Comparison of ENCODE assay signal across 8 cellular contexts in genomic region chr12:14723763-14724162, GRCh38. TPM values are rescaled to one million over a fixed set of nuclear protein-coding genes. Genes with fewer than 3 reads are reported as not detected.
DNase-seq lines count a peak whose midpoint lies in the region; ATAC-seq and TF ChIP-seq lines count a peak whose summit lies in the region.

No MANE protein-coding gene starts in this region.

- peak in 2 of 3 experiments; percentile 75 to 76; a peak in 4 of 6 replicates for TF ChIP-seq CTCF in HCT116 (IDR thresholded peaks at IDR 0.05 in 2 of 3, conservative IDR thresholded peaks at IDR 0.05 in 1 of 3; ENCODE audit: borderline replicate concordance in 1 of 3, insufficient read depth in 1 of 3, low read depth in 2 of 3, low read length in 2 of 3)
- TF ChIP-seq CTCF in OCI-LY7 (conservative IDR thresholded peaks at IDR 0.05; ENCODE audit: low read length) = peak; percentile 89
- TF ChIP-seq CTCF in fibroblast of the aortic adventitia (IDR thresholded peaks at IDR 0.05; ENCODE audit: insufficient read depth, low read length) = peak; percentile 74

- H3K4me2 ChIP-seq in HCT116 (ENCODE audit: low read length) (no peak overlapping the region), OCI-LY7 (ENCODE audit: low read length) (no peak overlapping the region), trophoblast cell (ENCODE audit: low read length) (no peak overlapping the region)

- peak; percentile 66 for TF ChIP-seq RAD21 in HCT116 (IDR thresholded peaks at IDR 0.05; ENCODE audit: low read depth)

- peaks cover 0 to 3% (median 1%) of the 10 kb centered on the region in 4 donors for H3K4me1 Mint-ChIP-seq in CD4-positive, alpha-beta memory T cell

- H3K27ac ChIP-seq in CD4-positive, alpha-beta memory T cell (ENCODE audit: low read depth, low read length) = no peak overlapping the region
- H3K27ac ChIP-seq in HCT116 (ENCODE audit: low read depth, low read length) (no peak overlapping the region), OCI-LY7 (ENCODE audit: low read depth, low read length, poor library complexity, severe bottlenecking) (no peak overlapping the region), trophoblast cell (ENCODE audit: low read depth, low read length) (no peak overlapping the region)

- H3K9me3 Mint-ChIP-seq in CD4-positive, alpha-beta memory T cell = peaks cover 0 to 22% (median 9%) of the 10 kb centered on the region in 8 donors

- no peak overlapping the region for H2BK12ac ChIP-seq in trophoblast cell (ENCODE audit: low read length)

- H3K9ac ChIP-seq in HCT116 (ENCODE audit: low read length) = no peak overlapping the region
- no peak overlapping the region for H3K9ac ChIP-seq in trophoblast cell (ENCODE audit: low read length)

- no peak overlapping the region for H2BK120ac ChIP-seq in trophoblast cell (ENCODE audit: insufficient read depth, low read length, poor library complexity)

- POLR2A ChIA-PET in CD4-positive, alpha-beta memory T cell (lab: Charles Lee; ENCODE audit: partially characterized antibody) = no interaction called here
- POLR2A ChIA-PET in HCT116 (lab: Charles Lee) = no interaction called here
- POLR2A ChIA-PET in OCI-LY7 (lab: Charles Lee) = interaction anchor here (1.3 to 1.7 kb wide), 2 partner anchors 26 to 46 kb away, joined by 4 to 8 read pairs; no protein-coding TSS in a partner anchor

- H2BK5ac ChIP-seq in trophoblast cell (ENCODE audit: low read depth, low read length, poor library complexity) = no peak overlapping the region

- H3K9me3 ChIP-seq in CD4-positive, alpha-beta memory T cell (ENCODE audit: control insufficient read depth in 1 of 2, low read length in 2 of 2) = no peaks in the 10 kb centered on the region
- H3K9me3 ChIP-seq in HCT116 (ENCODE audit: control insufficient read depth in 1 of 2, insufficient read depth in 1 of 2, low read depth in 1 of 2, low read length in 2 of 2) (no peaks in the 10 kb centered on the region), OCI-LY7 (ENCODE audit: low read length) (peaks cover 18% of the 10 kb centered on the region), trophoblast cell (ENCODE audit: insufficient read depth, low read depth, low read length) (peaks cover 1% of the 10 kb centered on the region)

- H3K23ac ChIP-seq in trophoblast cell (ENCODE audit: low read length) = no peak overlapping the region

- no CpG with 5 or more reads among the region's 4 CpGs for WGBS in trophoblast cell (ENCODE audit: extremely low coverage, insufficient coverage, insufficient read length)

- H3K4me3 Mint-ChIP-seq in CD4-positive, alpha-beta memory T cell = no peak overlapping the region

- no peaks in the 10 kb centered on the region for H3K79me1 ChIP-seq in trophoblast cell (ENCODE audit: low read length)

- H3K4me1 ChIP-seq in CD4-positive, alpha-beta memory T cell (ENCODE audit: insufficient read depth, low read length) = no peaks in the 10 kb centered on the region
- H3K4me1 ChIP-seq in HCT116 (ENCODE audit: control insufficient read depth in 1 of 2, insufficient read depth in 2 of 2, low read length in 2 of 2) = no peaks in the 10 kb centered on the region
- H3K4me1 ChIP-seq in OCI-LY7 (ENCODE audit: insufficient read depth, low read length, poor library complexity, severe bottlenecking) = no peaks in the 10 kb centered on the region
- no peaks in the 10 kb centered on the region for H3K4me1 ChIP-seq in trophoblast cell (ENCODE audit: control insufficient read depth in 1 of 2, insufficient read depth in 2 of 2, low read length in 2 of 2)

- no peaks in the 10 kb centered on the region for H3K27me3 ChIP-seq in CD4-positive, alpha-beta memory T cell (ENCODE audit: insufficient read depth, low read length)
- H3K27me3 ChIP-seq in HCT116 (ENCODE audit: insufficient read depth, low read length) (no peaks in the 10 kb centered on the region), trophoblast cell (ENCODE audit: insufficient read depth, low read length) (no peaks in the 10 kb centered on the region)

- H2AFZ ChIP-seq in HCT116 (ENCODE audit: low read depth, low read length, poor library complexity, severe bottlenecking) (no peak overlapping the region), OCI-LY7 (ENCODE audit: low read length) (no peak overlapping the region), trophoblast cell (ENCODE audit: insufficient read depth, low read length, poor library complexity) (no peak overlapping the region)

- H3K36me3 Mint-ChIP-seq in CD4-positive, alpha-beta memory T cell = peaks cover 0 to 3% of the 10 kb centered on the region in 2 donors

- H3K27me3 Mint-ChIP-seq in CD4-positive, alpha-beta memory T cell = peaks cover 5 to 6% of the 10 kb centered on the region in 2 donors

- TF ChIP-seq POLR2A in HCT116 (IDR thresholded peaks at IDR 0.05; ENCODE audit: borderline replicate concordance, extremely low read depth, insufficient read depth, insufficient read length) = no peak

- peak; percentile 49 to 66 (median 62) for DNase-seq in CD4-positive, alpha-beta memory T cell
- peak; percentile 28 for DNase-seq in HCT116 (ENCODE audit: low read depth, low spot score)
- DNase-seq in OCI-LY7 (ENCODE audit: low spot score) = peak; percentile 73
- peak; percentile 23 for DNase-seq in activated T-cell treated with anti-CD3 and anti-CD28 coated beads for 48 hours (ENCODE audit: low read depth)
- DNase-seq in fibroblast of the aortic adventitia (ENCODE audit: low read depth) = peak; percentile 74
- DNase-seq in trophoblast cell = peak; percentile 53 to 85
- DNase-seq in NCI-H1105 treated with DMSO at 0.1 percent for 48 hours (lab: John Stamatoyannopoulos, UW) = no peak

- no peak overlapping the region for H3K4me3 ChIP-seq in CD4-positive, alpha-beta memory T cell (ENCODE audit: low read length in 2 of 2)
- H3K4me3 ChIP-seq in HCT116 (replicated peaks in 1 of 2; ENCODE audit: low read depth in 1 of 2, low read length in 2 of 2) (no peak overlapping the region), OCI-LY7 (ENCODE audit: low read depth, low read length, poor library complexity, severe bottlenecking) (no peak overlapping the region), fibroblast of the aortic adventitia (ENCODE audit: low read depth, low read length) (no peak overlapping the region), trophoblast cell (ENCODE audit: low read depth, low read length) (no peak overlapping the region)

- no TSS peak for BruUV-seq in HCT116 (replicated peaks; lab: Mats Ljungman, UMichigan)
- BruUV-seq in OCI-LY7 (replicated peaks; lab: Mats Ljungman, UMichigan) = no TSS peak

- H3K4ac ChIP-seq in trophoblast cell (ENCODE audit: low read depth, low read length) = no peak overlapping the region

- H4K8ac ChIP-seq in trophoblast cell (ENCODE audit: low read depth, low read length) = no peak overlapping the region

- intact Hi-C loops in CD4-positive, alpha-beta memory T cell (cut with micrococcal nuclease) = loop anchor here (1.0 to 10.0 kb wide), 7 partner anchors 51 to 801 kb away; partner anchors contain the start of genes C12orf60, ERP27, RERG and WBP11
- intact Hi-C loops in HCT116 (cut with micrococcal nuclease) = loop anchor here (1.0 to 10.0 kb wide), 2 partner anchors 273 to 801 kb away; no protein-coding TSS in a partner anchor
- intact Hi-C loops in OCI-LY7 (cut with micrococcal nuclease; ENCODE audit: unreplicated experiment) = loop anchor here (1.0 to 10.0 kb wide), 5 partner anchors 46 to 801 kb away; partner anchors contain the start of gene ART4

- H3K27ac Mint-ChIP-seq in CD4-positive, alpha-beta memory T cell = peak overlapping the region in 1 of 7 donors; percentile 15

- no peaks in the 10 kb centered on the region for H3K36me3 ChIP-seq in CD4-positive, alpha-beta memory T cell (ENCODE audit: insufficient read depth, low read length)
- H3K36me3 ChIP-seq in HCT116 (ENCODE audit: control insufficient read depth in 1 of 2, insufficient read depth in 2 of 2, low read length in 2 of 2) (no peaks in the 10 kb centered on the region), OCI-LY7 (ENCODE audit: insufficient read depth, low read length) (no peaks in the 10 kb centered on the region), trophoblast cell (ENCODE audit: control insufficient read depth in 1 of 2, insufficient read depth in 2 of 2, low read length in 2 of 2) (no peaks in the 10 kb centered on the region)

- H3K9me2 ChIP-seq in HCT116 (ENCODE audit: insufficient read depth) (no peaks in the 10 kb centered on the region), OCI-LY7 (ENCODE audit: insufficient read depth, low read length) (no peaks in the 10 kb centered on the region)

- H3K14ac ChIP-seq in trophoblast cell (ENCODE audit: low read length) = no peak overlapping the region

- H4K12ac ChIP-seq in trophoblast cell (ENCODE audit: low read depth, low read length) = no peak overlapping the region

- ATAC-seq in HCT116 = peak; percentile 79
- ATAC-seq in HG02884 (IDR thresholded peaks at IDR 0.05; ENCODE audit: unreplicated experiment) = no peak

- CTCF ChIA-PET in CD4-positive, alpha-beta memory T cell (lab: Charles Lee; ENCODE audit: partially characterized antibody) = interaction anchor here (0.6 to 3.1 kb wide), 18 partner anchors 12 to 548 kb away, joined by 3 to 27 read pairs (median 6); partner anchors contain the start of gene RERG
- CTCF ChIA-PET in HCT116 (lab: Charles Lee) (interaction anchor here (0.8 kb wide), 1 partner anchor 272 kb away, joined by 3 read pairs; no protein-coding TSS in a partner anchor), OCI-LY7 (lab: Charles Lee; ENCODE audit: unreplicated experiment) (no interaction called here)

- H4K20me1 ChIP-seq in HCT116 (ENCODE audit: insufficient read depth) = no peaks in the 10 kb centered on the region
- H4K20me1 ChIP-seq in OCI-LY7 (ENCODE audit: insufficient read depth, low read length) = no peaks in the 10 kb centered on the region

- RAD21 ChIA-PET in HCT116 (lab: Charles Lee; ENCODE audit: low non-redundant PET in 1 of 2, low total read pairs in 2 of 2, uncharacterized antibody in 2 of 2, unreplicated experiment in 2 of 2) = no interaction called here

- H4K91ac ChIP-seq in trophoblast cell (ENCODE audit: low read depth, low read length) = no peak overlapping the region

- H3K18ac ChIP-seq in trophoblast cell (ENCODE audit: low read length) = no peak overlapping the region

- H3K79me2 ChIP-seq in HCT116 (ENCODE audit: insufficient read depth, low read length) = no peaks in the 10 kb centered on the region
- no peaks in the 10 kb centered on the region for H3K79me2 ChIP-seq in OCI-LY7 (ENCODE audit: insufficient read depth, low read depth, low read length)
- no peaks in the 10 kb centered on the region for H3K79me2 ChIP-seq in trophoblast cell (ENCODE audit: control insufficient read depth, insufficient read depth, low read length, poor library complexity)

- H2AK5ac ChIP-seq in trophoblast cell (ENCODE audit: low read length) = no peak overlapping the region

TF ChIP-seq in HCT116, 20 proteins besides CTCF, POLR2A, EP300 and RAD21 (continues in another document):
- TF ChIP-seq EZH2phosphoT487 (IDR thresholded peaks at IDR 0.05; ENCODE audit: borderline replicate concordance) (no peak), EGR1 (IDR thresholded peaks at IDR 0.05; ENCODE audit: low read depth) (no peak), CEBPB (IDR thresholded peaks at IDR 0.05; ENCODE audit: low read depth) (no peak)

RNA-seq across cellular contexts. Expression of gene GUCY2C, which starts 27.4 kb away (rescaled TPM):
- total RNA-seq in CD4-positive, alpha-beta memory T cell = not detected
- polyA plus RNA-seq in CD4-positive, alpha-beta memory T cell = not detected
- total RNA-seq in HCT116 (2021; ENCODE audit: unreplicated experiment) (not detected), OCI-LY7 (2022) (0.31 and 0.32 TPM in 2 replicates), fibroblast of the aortic adventitia (ENCODE audit: low replicate concordance) (not detected in 2 replicates)
- polyA plus RNA-seq in HCT116 (2012) = not detected in 2 replicates
- 0.16 and 0.31 TPM in 2 replicates for total RNA-seq in OCI-LY7 (2014; rRNA removed; shearing (Covaris generic))
- polyA plus RNA-seq in trophoblast cell (2013) = 0.03 TPM in 2 replicates
